ENCODE assay signal across 7 cellular contexts in the genomic region with DNA sequence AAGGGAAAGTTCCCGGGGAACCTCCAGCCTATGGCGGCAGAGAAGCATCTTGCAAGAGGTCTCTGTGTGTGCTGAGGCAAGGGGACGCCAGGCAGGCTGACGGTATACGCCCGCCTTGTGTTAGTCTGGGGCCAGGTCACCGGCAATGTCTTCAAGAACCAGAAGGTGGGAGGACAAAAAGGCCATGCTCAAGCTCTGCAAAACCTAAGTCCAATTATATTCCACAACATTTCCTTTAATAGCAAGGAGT. TPM values are rescaled to one million over a fixed set of nuclear protein-coding genes. Genes with fewer than 3 reads are reported as not detected.
A peak's percentile ranks its signal among the peaks of the same experiment; 100 is the strongest.
DNase-seq lines count a peak whose midpoint lies in the region; ATAC-seq, FAIRE-seq and TF ChIP-seq lines count a peak whose summit lies in the region.

No MANE protein-coding gene starts in this region.

- H3K27me3 ChIP-seq in H1 (replicated peaks in 1 of 4; ENCODE audit: control insufficient read depth in 3 of 4, extremely low read depth in 1 of 4, insufficient read depth in 3 of 4, low read length in 3 of 4) (no peaks in the 10 kb centered on the region), trophoblast cell (ENCODE audit: insufficient read depth, low read length) (no peaks in the 10 kb centered on the region)

- TF ChIP-seq POLR2A in NB4 (IDR thresholded peaks at IDR 0.05; ENCODE audit: extremely low read depth, insufficient read length) (no peak), H1 (IDR thresholded peaks at IDR 0.05; ENCODE audit: control extremely low read depth in 1 of 2, low read depth in 2 of 2, low read length in 2 of 2) (peak in 1 of 2 experiments; percentile 10; a peak in 2 of 3 replicates)

- peak overlapping the region; percentile 88; the same call in 1 of the 2 replicates for H3K18ac ChIP-seq in H1 (ENCODE audit: extremely low read depth, low read length)
- peak overlapping the region; percentile 90 for H3K18ac ChIP-seq in trophoblast cell (ENCODE audit: low read length)

- ATAC-seq in GM19324 (IDR thresholded peaks at IDR 0.05; ENCODE audit: low FRiP score, unreplicated experiment), result peak; percentile 15

- DNase-seq in NB4 (ENCODE audit: low read depth) (no peak), H1 (ENCODE audit: low read depth in 1 of 2, low spot score in 2 of 2) (no peak), trophoblast cell (no peak), glomerular visceral epithelial cell (ENCODE audit: extremely low spot score) (no peak), NK-92 (lab: John Stamatoyannopoulos, UW; ENCODE audit: unreplicated experiment) (no peak), amniotic stem cell (lab: John Stamatoyannopoulos, UW) (no peak)

- peaks cover 8% of the 10 kb centered on the region; the same call in 1 of the 2 replicates for H3K79me1 ChIP-seq in H1 (ENCODE audit: low read depth, low read length)
- H3K79me1 ChIP-seq in trophoblast cell (ENCODE audit: low read length), result peaks cover 18% of the 10 kb centered on the region

- H3K36me3 ChIP-seq in H1 (ENCODE audit: control insufficient read depth in 2 of 4, insufficient read depth in 4 of 4, low read length in 3 of 4), result peaks cover 5 to 25% (median 20%) of the 10 kb centered on the region in 4 experiments; a peak in 7 of 8 replicates
- peaks cover 28% of the 10 kb centered on the region in 2 experiments for H3K36me3 ChIP-seq in trophoblast cell (ENCODE audit: control insufficient read depth in 1 of 2, insufficient read depth in 2 of 2, low read length in 2 of 2)

- H4K8ac ChIP-seq in H1 (ENCODE audit: extremely low read depth, insufficient read depth, low read length) (peak overlapping the region; percentile 93), trophoblast cell (ENCODE audit: low read depth, low read length) (peak overlapping the region; percentile 98)

- H3K4me3 ChIP-seq in NB4 (ENCODE audit: low read depth, low read length) (peak overlapping the region; percentile 87), H1 (ENCODE audit: extremely low read depth in 1 of 4, insufficient read depth in 2 of 4, low read depth in 3 of 4, low read length in 4 of 4) (peak overlapping the region; percentile 89 to 98 (median 90)), trophoblast cell (ENCODE audit: low read depth, low read length) (peak overlapping the region; percentile 97)

- H3K79me2 ChIP-seq in H1 (ENCODE audit: control insufficient read depth in 1 of 2, insufficient read depth in 2 of 2, low read length in 2 of 2), result peaks cover 13 to 65% of the 10 kb centered on the region in 2 experiments
- peaks cover 23% of the 10 kb centered on the region for H3K79me2 ChIP-seq in trophoblast cell (ENCODE audit: control insufficient read depth, insufficient read depth, low read length, poor library complexity)

- no peak for FAIRE-seq in H1 (lab: Jason Lieb, UNC)

- H3K4ac ChIP-seq in H1 (replicated peaks; ENCODE audit: insufficient read length, low read depth, low read length) (no peak overlapping the region), trophoblast cell (ENCODE audit: low read depth, low read length) (peak overlapping the region; percentile 3)

- H4K12ac ChIP-seq in trophoblast cell (ENCODE audit: low read depth, low read length), result peak overlapping the region; percentile 89

- TF ChIP-seq EP300 in H1 (IDR thresholded peaks at IDR 0.05; ENCODE audit: borderline replicate concordance in 1 of 2, low read depth in 2 of 2, low read length in 2 of 2), result no peak

- H3K4me1 ChIP-seq in H1 (replicated peaks in 1 of 4; ENCODE audit: control insufficient read depth in 3 of 4, insufficient read depth in 4 of 4, low read length in 3 of 4) (peaks cover 0 to 1% (median 0%) of the 10 kb centered on the region in 4 experiments; a peak in 2 of 7 replicates), trophoblast cell (ENCODE audit: control insufficient read depth in 1 of 2, insufficient read depth in 2 of 2, low read length in 2 of 2) (peaks cover 7% of the 10 kb centered on the region in 2 experiments)

- peaks cover 2 to 20% of the 10 kb centered on the region in 2 experiments for H4K20me1 ChIP-seq in H1 (replicated peaks in 1 of 2; ENCODE audit: control insufficient read depth in 1 of 2, insufficient read depth in 2 of 2, low read length in 2 of 2)

- TF ChIP-seq CTCF in NB4 (IDR thresholded peaks at IDR 0.05; ENCODE audit: low read depth, low read length) (no peak), H1 (IDR thresholded peaks at IDR 0.05; ENCODE audit: control extremely low read depth in 1 of 3, insufficient read depth in 1 of 3, low read depth in 1 of 3, low read length in 3 of 3) (no peak)

- peak overlapping the region; percentile 55 for H4K5ac ChIP-seq in H1 (ENCODE audit: insufficient read length, low read depth, low read length)

- H2BK120ac ChIP-seq in H1 (replicated peaks; ENCODE audit: low read depth, low read length) (no peak overlapping the region), trophoblast cell (ENCODE audit: insufficient read depth, low read length, poor library complexity) (peak overlapping the region; percentile 2)

- TF ChIP-seq RAD21 in H1 (IDR thresholded peaks at IDR 0.05 in 1 of 2, conservative IDR thresholded peaks at IDR 0.05 in 1 of 2; ENCODE audit: low read depth in 2 of 2, low read length in 2 of 2), result no peak

- H3K23ac ChIP-seq in H1 (ENCODE audit: insufficient read length) (no peak overlapping the region), trophoblast cell (ENCODE audit: low read length) (no peak overlapping the region)

- H3K9me3 ChIP-seq in H1 (ENCODE audit: insufficient read depth in 2 of 2, low read depth in 1 of 2, low read length in 1 of 2), result no peaks in the 10 kb centered on the region
- no peaks in the 10 kb centered on the region for H3K9me3 ChIP-seq in trophoblast cell (ENCODE audit: insufficient read depth, low read depth, low read length)

- peak overlapping the region; percentile 90 for H2BK5ac ChIP-seq in H1 (ENCODE audit: low read depth, low read length)
- peak overlapping the region; percentile 99 for H2BK5ac ChIP-seq in trophoblast cell (ENCODE audit: low read depth, low read length, poor library complexity)

- H2AK5ac ChIP-seq in H1 (ENCODE audit: low read depth, low read length) (peak overlapping the region; percentile 47; the same call in 1 of the 2 replicates), trophoblast cell (ENCODE audit: low read length) (no peak overlapping the region)

- H2AFZ ChIP-seq in H1 (ENCODE audit: low read length) (no peak overlapping the region), trophoblast cell (ENCODE audit: insufficient read depth, low read length, poor library complexity) (peak overlapping the region; percentile 19)

- H3K14ac ChIP-seq in H1 (ENCODE audit: insufficient read length) (no peak overlapping the region), trophoblast cell (ENCODE audit: low read length) (peak overlapping the region; percentile 97)

- peak overlapping the region; percentile 88 to 96 for H3K4me2 ChIP-seq in H1 (ENCODE audit: insufficient read depth in 1 of 2, low read depth in 2 of 2, low read length in 2 of 2)
- peak overlapping the region; percentile 98 for H3K4me2 ChIP-seq in trophoblast cell (ENCODE audit: low read length)

- POLR2A ChIA-PET in H1 (lab: Charles Lee; ENCODE audit: partially characterized antibody), result interaction anchor here (0.8 to 4.9 kb wide), 34 partner anchors 9 to 640 kb away, joined by 3 to 34 read pairs (median 4); a partner anchor contains a TSS

- H4K91ac ChIP-seq in H1 (replicated peaks; ENCODE audit: insufficient read length, low read length) (peak overlapping the region; percentile 75), trophoblast cell (ENCODE audit: low read depth, low read length) (peak overlapping the region; percentile 91)

- H2BK15ac ChIP-seq in H1 (ENCODE audit: low read length), result no peak overlapping the region

- H2BK12ac ChIP-seq in H1 (ENCODE audit: low read depth, low read length), result no peak overlapping the region
- H2BK12ac ChIP-seq in trophoblast cell (ENCODE audit: low read length), result no peak overlapping the region

- CTCF ChIA-PET in H1 (lab: Charles Lee; ENCODE audit: partially characterized antibody), result interaction anchor here (0.6 to 2.6 kb wide), 10 partner anchors 21 to 120 kb away, joined by 3 to 17 read pairs (median 4); a partner anchor contains a TSS

- peak overlapping the region; percentile 91 for H3K56ac ChIP-seq in H1 (replicated peaks; ENCODE audit: insufficient read length, low read depth, low read length)

- peaks cover 7% of the 10 kb centered on the region; the same call in 1 of the 2 replicates for H3K23me2 ChIP-seq in H1 (ENCODE audit: low read depth, low read length)

- H3K27ac ChIP-seq in H1 (ENCODE audit: low read depth, low read length), result peak overlapping the region; percentile 43; the same call in 1 of the 2 replicates
- H3K27ac ChIP-seq in trophoblast cell (ENCODE audit: low read depth, low read length), result peak overlapping the region; percentile 98

- WGBS in H1 (ENCODE audit: extremely low coverage in 1 of 2, insufficient coverage in 1 of 2, insufficient read length in 1 of 2, insufficient replicate concordance in 2 of 2, low coverage in 1 of 2, low lambda C conversion rate in 2 of 2, missing lambda C conversion rate in 1 of 2), 2 experiments, result 1% methylated on average over 7 of the region's 7 CpGs; no CpG with 5 or more reads in 1 of the 2 experiments
- no CpG with 5 or more reads among the region's 7 CpGs for WGBS in trophoblast cell (ENCODE audit: extremely low coverage, insufficient coverage, insufficient read length)

- H3K9ac ChIP-seq in H1 (replicated peaks in 1 of 4; ENCODE audit: extremely low read depth in 1 of 4, low read depth in 3 of 4, low read length in 3 of 4) (peak overlapping the region; percentile 45 to 92 (median 85)), trophoblast cell (ENCODE audit: low read length) (peak overlapping the region; percentile 99)

- H2BK20ac ChIP-seq in H1 (ENCODE audit: low read length), result no peak overlapping the region

RNA-seq across cellular contexts. Expression of a gene that starts 0.3 kb away (rescaled TPM):
- 13.6 and 14.0 TPM in 2 replicates for total RNA-seq in H1 (2021; fragmentation: NEBNext Ultra II Directional; extraction: Animal tissue kit (Norgen Biotek cat#: 25700))
- polyA plus RNA-seq in H1 (2011; rRNA removed), result 14.3 and 18.8 TPM in 2 replicates
- polyA plus RNA-seq in H1 (2011; cell fraction: cytosol; rRNA removed), result 11.6 TPM
- polyA plus RNA-seq in H1 (2011; cell fraction: nucleus; rRNA removed), result 14.0 TPM
- polyA plus RNA-seq in H1 (2012, experiment 1 of 2), result 6.8 to 13.5 TPM (median 11.7 TPM) in 4 replicates
- 17.3 TPM for polyA plus RNA-seq in H1 (2012, experiment 2 of 2)
- 8.4 TPM for polyA plus RNA-seq in H1 (2013, experiment 1 of 2)
- polyA plus RNA-seq in H1 (2013, experiment 2 of 2), result 6.9 TPM
- polyA minus RNA-seq in H1 (2011; rRNA and poly(A)+ RNA removed), result 7.3 and 12.4 TPM in 2 replicates
- 14.5 TPM for polyA minus RNA-seq in H1 (2011; cell fraction: cytosol; rRNA and poly(A)+ RNA removed)
- polyA minus RNA-seq in H1 (2011; cell fraction: nucleus; rRNA and poly(A)+ RNA removed), result 10.3 TPM
- polyA plus RNA-seq in trophoblast cell (2013), result 21.2 and 21.4 TPM in 2 replicates

RNA-seq across cellular contexts. Expression of a gene that starts 0.5 kb away (rescaled TPM):
- total RNA-seq in H1 (2021; fragmentation: NEBNext Ultra II Directional; extraction: Animal tissue kit (Norgen Biotek cat#: 25700)), result 25.0 TPM in 2 replicates
- polyA plus RNA-seq in H1 (2011; rRNA removed), result 6.5 and 9.9 TPM in 2 replicates
- polyA plus RNA-seq in H1 (2011; cell fraction: cytosol; rRNA removed), result 6.3 TPM
- polyA plus RNA-seq in H1 (2011; cell fraction: nucleus; rRNA removed), result 26.8 TPM
- 8.0 to 14.6 TPM (median 12.7 TPM) in 4 replicates for polyA plus RNA-seq in H1 (2012, experiment 1 of 2)
- polyA plus RNA-seq in H1 (2012, experiment 2 of 2), result 11.5 TPM
- 10.1 TPM for polyA plus RNA-seq in H1 (2013, experiment 1 of 2)
- 9.2 TPM for polyA plus RNA-seq in H1 (2013, experiment 2 of 2)
- 14.7 and 19.5 TPM in 2 replicates for polyA minus RNA-seq in H1 (2011; rRNA and poly(A)+ RNA removed)
- 11.2 TPM for polyA minus RNA-seq in H1 (2011; cell fraction: cytosol; rRNA and poly(A)+ RNA removed)
- polyA minus RNA-seq in H1 (2011; cell fraction: nucleus; rRNA and poly(A)+ RNA removed), result 42.5 TPM
- polyA plus RNA-seq in trophoblast cell (2013), result 13.3 and 15.2 TPM in 2 replicates

RNA-seq across cellular contexts. Expression of a gene that starts 15.0 kb away (rescaled TPM):
- total RNA-seq in H1 (2021; fragmentation: NEBNext Ultra II Directional; extraction: Animal tissue kit (Norgen Biotek cat#: 25700)), result 1.7 and 2.5 TPM in 2 replicates
- polyA plus RNA-seq in H1 (2011; rRNA removed), result 2.6 and 3.6 TPM in 2 replicates
- 2.3 TPM for polyA plus RNA-seq in H1 (2011; cell fraction: cytosol; rRNA removed)
- 21.6 TPM for polyA plus RNA-seq in H1 (2011; cell fraction: nucleus; rRNA removed)
- 1.7 to 2.4 TPM (median 2.1 TPM) in 4 replicates for polyA plus RNA-seq in H1 (2012, experiment 1 of 2)
- polyA plus RNA-seq in H1 (2012, experiment 2 of 2), result 1.7 TPM
- polyA plus RNA-seq in H1 (2013, experiment 1 of 2), result 1.9 TPM
- polyA plus RNA-seq in H1 (2013, experiment 2 of 2), result 1.6 TPM
- 1.0 and 1.2 TPM in 2 replicates for polyA minus RNA-seq in H1 (2011; rRNA and poly(A)+ RNA removed)
- 0.59 TPM for polyA minus RNA-seq in H1 (2011; cell fraction: cytosol; rRNA and poly(A)+ RNA removed)
- polyA minus RNA-seq in H1 (2011; cell fraction: nucleus; rRNA and poly(A)+ RNA removed), result 6.7 TPM
- 1.4 and 1.5 TPM in 2 replicates for polyA plus RNA-seq in trophoblast cell (2013)

RNA-seq across cellular contexts. Expression of a gene that starts 20.8 kb away (rescaled TPM):
- 83.3 and 84.1 TPM in 2 replicates for total RNA-seq in H1 (2021; fragmentation: NEBNext Ultra II Directional; extraction: Animal tissue kit (Norgen Biotek cat#: 25700))
- 483 and 512 TPM in 2 replicates for polyA plus RNA-seq in H1 (2011; rRNA removed)
- 255 TPM for polyA plus RNA-seq in H1 (2011; cell fraction: cytosol; rRNA removed)
- polyA plus RNA-seq in H1 (2011; cell fraction: nucleus; rRNA removed), result 252 TPM
- 102 to 148 TPM (median 131 TPM) in 4 replicates for polyA plus RNA-seq in H1 (2012, experiment 1 of 2)
- 241 TPM for polyA plus RNA-seq in H1 (2012, experiment 2 of 2)
- 194 TPM for polyA plus RNA-seq in H1 (2013, experiment 1 of 2)
- polyA plus RNA-seq in H1 (2013, experiment 2 of 2), result 225 TPM
- 162 and 226 TPM in 2 replicates for polyA minus RNA-seq in H1 (2011; rRNA and poly(A)+ RNA removed)
- polyA minus RNA-seq in H1 (2011; cell fraction: cytosol; rRNA and poly(A)+ RNA removed), result 64.1 TPM
- polyA minus RNA-seq in H1 (2011; cell fraction: nucleus; rRNA and poly(A)+ RNA removed), result 59.3 TPM
- polyA plus RNA-seq in trophoblast cell (2013), result 112 and 118 TPM in 2 replicates

RNA-seq across cellular contexts. Expression of a gene that starts 34.4 kb away (rescaled TPM):
- 49.6 and 51.5 TPM in 2 replicates for total RNA-seq in H1 (2021; fragmentation: NEBNext Ultra II Directional; extraction: Animal tissue kit (Norgen Biotek cat#: 25700))
- 77.1 and 97.1 TPM in 2 replicates for polyA plus RNA-seq in H1 (2011; rRNA removed)
- 46.5 TPM for polyA plus RNA-seq in H1 (2011; cell fraction: cytosol; rRNA removed)
- polyA plus RNA-seq in H1 (2011; cell fraction: nucleus; rRNA removed), result 79.7 TPM
- 30.1 to 58.0 TPM (median 53.0 TPM) in 4 replicates for polyA plus RNA-seq in H1 (2012, experiment 1 of 2)
- 61.9 TPM for polyA plus RNA-seq in H1 (2012, experiment 2 of 2)
- polyA plus RNA-seq in H1 (2013, experiment 1 of 2), result 45.0 TPM
- polyA plus RNA-seq in H1 (2013, experiment 2 of 2), result 46.8 TPM
- polyA minus RNA-seq in H1 (2011; rRNA and poly(A)+ RNA removed), result 24.8 and 31.0 TPM in 2 replicates
- polyA minus RNA-seq in H1 (2011; cell fraction: cytosol; rRNA and poly(A)+ RNA removed), result 36.6 TPM
- polyA minus RNA-seq in H1 (2011; cell fraction: nucleus; rRNA and poly(A)+ RNA removed), result 32.5 TPM
- polyA plus RNA-seq in trophoblast cell (2013), result 43.7 and 47.1 TPM in 2 replicates
